8 cellular contexts compared by ENCODE assay signal in the genomic region with DNA sequence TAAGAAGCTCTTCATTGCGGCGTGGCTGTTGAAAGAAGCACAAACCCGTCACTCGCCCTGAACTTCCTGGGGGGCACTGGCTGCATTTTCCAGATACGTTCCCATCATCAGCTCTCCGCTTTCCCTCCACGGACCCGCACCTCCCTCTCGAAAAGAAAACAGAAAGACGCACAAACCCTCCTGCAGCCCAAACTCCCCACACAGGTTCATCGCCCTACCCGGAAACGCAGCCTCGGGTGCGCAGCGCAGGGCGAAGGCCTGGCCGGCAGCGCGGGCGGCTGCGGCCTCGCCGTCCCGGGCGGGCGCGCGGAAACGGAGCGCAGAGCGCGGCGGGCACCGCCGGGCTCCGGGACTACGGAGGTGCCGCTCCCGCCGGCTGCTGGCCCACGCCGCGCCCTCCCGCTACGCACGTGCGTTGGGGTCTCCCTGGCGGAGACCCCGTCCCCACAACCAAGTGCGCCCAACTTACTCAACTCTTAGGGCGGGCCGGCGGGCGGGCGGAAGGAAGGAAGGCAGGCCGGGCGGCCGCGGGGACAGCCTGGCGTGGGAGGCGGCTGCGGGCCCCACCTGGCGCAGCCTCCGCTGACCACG. TPM values are rescaled to one million over a fixed set of nuclear protein-coding genes. Genes with fewer than 3 reads are reported as not detected.
DNase-seq lines count a peak whose midpoint lies in the region; ATAC-seq and TF ChIP-seq lines count a peak whose summit lies in the region.

No MANE protein-coding gene starts in this region.

- peak; percentile 35 for ATAC-seq in HG02610 (IDR thresholded peaks at IDR 0.05; ENCODE audit: unreplicated experiment)
- peak; percentile 68 for ATAC-seq in foreskin keratinocyte
- ATAC-seq in omental fat pad (ENCODE audit: low FRiP score), result peak; percentile 33

- no peaks in the 10 kb centered on the region for H3K27me3 ChIP-seq in foreskin keratinocyte

- no peak for TF ChIP-seq CTCF in foreskin keratinocyte (conservative IDR thresholded peaks at IDR 0.05)
- TF ChIP-seq CTCF in omental fat pad (IDR thresholded peaks at IDR 0.05), result no peak

- DNase-seq in NCI-H2081 (lab: John Stamatoyannopoulos, UW) (peak; percentile 5 to 53), NCI-H2081 treated with DMSO at 0.1 percent for 48 hours (lab: John Stamatoyannopoulos, UW) (no peak), NCI-H69 (lab: John Stamatoyannopoulos, UW) (peak; percentile 73), foreskin keratinocyte (no peak), omental fat pad (ENCODE audit: low spot score) (no peak), NCI-H446 treated with DMSO at 0.1 percent for 48 hours (lab: John Stamatoyannopoulos, UW) (no peak)
- DNase-seq in activated T-helper 9 cell treated with anti-CD3 and anti-CD28 coated beads, Interleukin-2, amount 50 U/mL, for 16 hours (ENCODE audit: low read depth), result peak; percentile 36

- peak overlapping the region; percentile 57 for H3K27ac ChIP-seq in foreskin keratinocyte

- H3K4me1 ChIP-seq in foreskin keratinocyte, result peaks cover 26% of the 10 kb centered on the region

RNA-seq across cellular contexts. Expression of gene ZNF800, which starts 0.8 kb away (rescaled TPM):
- total RNA-seq in foreskin keratinocyte (18.1 and 18.7 TPM in 2 replicates), omental fat pad (10 to 100 TPM; 28.3 to 47.2 (median 35.8) TPM)
- 3.7 and 3.9 TPM in 2 replicates for polyA plus RNA-seq in foreskin keratinocyte

Comparison
In these comparisons a context has a peak if more than half of its experiments do, and no peak if none do; other contexts are left out.
1. DNase-seq: peak in NCI-H2081 (2 of 2), NCI-H69 (single experiment) and activated T-helper 9 cell treated with anti-CD3 and anti-CD28 coated beads, Interleukin-2, amount 50 U/mL, for 16 hours (single experiment); none in NCI-H2081 treated with DMSO at 0.1 percent for 48 hours (single experiment), foreskin keratinocyte (0 of 2), omental fat pad (single experiment) and NCI-H446 treated with DMSO at 0.1 percent for 48 hours (single experiment).
2. Peak in every context shown above with its lines, with median percentiles within 50 percentile points of each other: ATAC-seq.